ENCODE assay signal across 27 cellular contexts in the genomic region with DNA sequence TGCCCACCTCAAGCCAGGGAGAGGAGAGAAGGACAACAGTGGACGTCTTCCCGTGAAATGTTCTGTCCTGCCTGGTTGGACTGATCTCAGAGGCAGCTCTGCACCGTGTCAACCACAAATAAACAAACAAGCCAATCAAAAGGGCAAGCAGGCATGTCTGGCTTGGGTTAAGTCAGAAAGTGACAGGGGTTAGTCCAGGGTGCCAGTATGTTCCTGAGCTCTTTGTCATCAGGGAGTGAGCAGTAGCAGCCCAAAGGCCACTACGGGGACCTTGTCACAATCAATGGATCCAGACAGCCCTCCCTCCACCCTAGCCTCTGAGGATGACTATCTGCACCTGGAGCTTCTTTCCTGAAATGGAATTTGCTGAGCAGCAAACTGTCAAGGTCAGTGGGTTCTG. TPM values are rescaled to one million over a fixed set of nuclear protein-coding genes. Genes with fewer than 3 reads are reported as not detected.
"Had no signal": no experiment of that assay in that cellular context is flagged by ENCODE, and none has a peak within 500 bp of the region (broad histone marks: within the 10 kb centered on the region; RNA-seq: fewer than 3 reads in every experiment).

No MANE protein-coding gene starts in this region.

- H3K4me3 Mint-ChIP-seq: activated naive CD4-positive, alpha-beta T cell treated with anti-CD3 and anti-CD28 coated beads, Interleukin-2, amount 50 U/mL, for 24 hours; central memory CD8-positive, alpha-beta T cell; effector memory CD8-positive, alpha-beta T cell; naive B cell; WTC11 had no signal

- ATAC-seq: effector memory CD8-positive, alpha-beta T cell; esophagus mucosa; left colon; WTC11 had no signal

- H3K27ac ChIP-seq: brain microvascular endothelial cell, prostate gland, stomach, suprapubic skin, tibial nerve had no signal

- H3K36me3 ChIP-seq: brain microvascular endothelial cell, prostate gland, stomach, suprapubic skin, tibial nerve had no signal

- H3K9me3 Mint-ChIP-seq: activated naive CD4-positive, alpha-beta T cell treated with anti-CD3 and anti-CD28 coated beads, Interleukin-2, amount 50 U/mL, for 24 hours; central memory CD8-positive, alpha-beta T cell; effector memory CD8-positive, alpha-beta T cell; WTC11 had no signal

- H3K9me3 ChIP-seq: prostate gland, stomach, suprapubic skin had no signal

- H3K36me3 Mint-ChIP-seq: activated naive CD4-positive, alpha-beta T cell treated with anti-CD3 and anti-CD28 coated beads, Interleukin-2, amount 50 U/mL, for 24 hours; naive B cell; WTC11 had no signal

- H3K4me3 ChIP-seq: lung, prostate gland, stomach, suprapubic skin, tibial nerve had no signal

- H3K27me3 ChIP-seq: brain microvascular endothelial cell, suprapubic skin, tibial nerve had no signal

- DNase-seq: activated gamma-delta T cell treated with Interleukin-2 at 50 U/mL for 16 hours; activated T-cell treated with anti-CD3 and anti-CD28 coated beads, Interleukin-2, amount 50 U/mL, for 1 hour; anterior cingulate cortex; brain microvascular endothelial cell; effector memory CD8-positive, alpha-beta T cell; foreskin melanocyte; hippocampal formation; left colon; naive B cell; stimulated activated CD4-positive, alpha-beta T cell treated with anti-CD3 and anti-CD28 coated beads, Interleukin-12 subunit alpha, Interleukin-12 subunit beta, amount 100 ng/mL, for 4 hours; stimulated activated CD4-positive, alpha-beta T cell treated with anti-CD3 and anti-CD28 coated beads, Interleukin-4, amount 100 ng/mL, for 4 hours; stomach; T-helper 9 cell had no signal

- H3K4me1 Mint-ChIP-seq: activated naive CD4-positive, alpha-beta T cell treated with anti-CD3 and anti-CD28 coated beads, Interleukin-2, amount 50 U/mL, for 24 hours; central memory CD8-positive, alpha-beta T cell; naive B cell; WTC11 had no signal

- H3K27ac Mint-ChIP-seq: activated naive CD4-positive, alpha-beta T cell treated with anti-CD3 and anti-CD28 coated beads, Interleukin-2, amount 50 U/mL, for 24 hours; WTC11 had no signal

RNA-seq across cellular contexts. Expression of a gene that starts 35.0 kb away (rescaled TPM):
- total RNA-seq: dermis microvascular lymphatic vessel endothelial cell; endothelial cell of umbilical vein; mesenteric fat pad; osteocyte; skeletal muscle tissue; T-helper 1 cell treated with Interleukin-12 subunit alpha and Interleukin-12 subunit beta and Interleukin-4 antibody, amounts not matched to agents 30 ng/mL and 1 ng/mL, for 36 hours; tibial nerve; WTC11 had no signal
- polyA plus RNA-seq: endothelial cell of umbilical vein had no signal
